In genomic region chr12:30417697-30418231, GRCh38 we compare ENCODE assay signal across 11 cellular contexts.
DNase-seq lines count a peak whose midpoint lies in the region; ATAC-seq and TF ChIP-seq lines count a peak whose summit lies in the region.
"Had no signal": no experiment of that assay in that cellular context is flagged by ENCODE, and none has a peak within 500 bp of the region (broad histone marks: within the 10 kb centered on the region; RNA-seq: fewer than 3 reads in every experiment).

No MANE protein-coding gene starts in this region.

- H3K4me3 ChIP-seq in heart left ventricle (no peak overlapping the region), left ventricle myocardium inferior (no peak overlapping the region), transverse colon (no peak overlapping the region)
- H3K4me3 ChIP-seq: BLaER1 had no signal

- H3K27me3 ChIP-seq in heart left ventricle, result no peaks in the 10 kb centered on the region
- H3K27me3 ChIP-seq in left ventricle myocardium inferior (ENCODE audit: low read depth), result no peaks in the 10 kb centered on the region
- no peaks in the 10 kb centered on the region for H3K27me3 ChIP-seq in transverse colon
- H3K27me3 ChIP-seq: BLaER1 had no signal

- H3K27ac ChIP-seq in heart left ventricle (peak overlapping the region in 2 of 12 donors; percentile 32 to 41), left ventricle myocardium inferior (replicated peaks) (no peak overlapping the region), transverse colon (no peak overlapping the region)
- H3K27ac ChIP-seq: BLaER1 had no signal

- no peak for TF ChIP-seq EP300 in transverse colon (IDR thresholded peaks at IDR 0.05; ENCODE audit: low read depth)

- H3K9me3 ChIP-seq in heart left ventricle (no peaks in the 10 kb centered on the region), left ventricle myocardium inferior (replicated peaks) (no peaks in the 10 kb centered on the region), transverse colon (no peaks in the 10 kb centered on the region)

- WGBS in heart left ventricle, 4 donors, result 70 to 77% (median 73%) methylated on average over 5 of the region's 5 CpGs
- WGBS in transverse colon (ENCODE audit: low coverage in 1 of 2), 2 donors, result 69 to 75% methylated on average over 5 of the region's 5 CpGs

- H3K4me1 ChIP-seq in heart left ventricle, result no peaks in the 10 kb centered on the region
- no peaks in the 10 kb centered on the region for H3K4me1 ChIP-seq in left ventricle myocardium inferior
- H3K4me1 ChIP-seq in transverse colon, result no peaks in the 10 kb centered on the region
- H3K4me1 ChIP-seq: BLaER1 had no signal

- H3K9me3 Mint-ChIP-seq in glutamatergic neuron (ENCODE audit: unreplicated experiment), result peaks cover 1% of the 10 kb centered on the region

- no peak for TF ChIP-seq POLR2A in heart left ventricle (IDR thresholded peaks at IDR 0.05)
- TF ChIP-seq POLR2A in transverse colon (IDR thresholded peaks at IDR 0.05), result no peak

- H3K4me1 Mint-ChIP-seq in glutamatergic neuron (ENCODE audit: low read depth, unreplicated experiment), result peaks cover 3% of the 10 kb centered on the region
- H3K4me1 Mint-ChIP-seq: central memory CD8-positive, alpha-beta T cell had no signal

- peak in 3 of 4 donors; percentile 63 to 95 (median 87) for ATAC-seq in heart left ventricle
- no peak for ATAC-seq in HG03108 (IDR thresholded peaks at IDR 0.05; ENCODE audit: unreplicated experiment)

- no peak for TF ChIP-seq CTCF in heart left ventricle (IDR thresholded peaks at IDR 0.05)
- no peak for TF ChIP-seq CTCF in left ventricle myocardium inferior (IDR thresholded peaks at IDR 0.05; ENCODE audit: borderline replicate concordance)
- no peak for TF ChIP-seq CTCF in glutamatergic neuron (IDR thresholded peaks at IDR 0.05; ENCODE audit: partially characterized antibody, unreplicated experiment)
- no peak for TF ChIP-seq CTCF in transverse colon (IDR thresholded peaks at IDR 0.05)

- intact Hi-C loops in heart left ventricle (cut with DNase I), result no loop called here
- intact Hi-C loops in left ventricle myocardium inferior (cut with micrococcal nuclease), result no loop called here
- intact Hi-C loops in transverse colon (cut with DNase I; ENCODE audit: low total_unique reads), result no loop called here

- no peak overlapping the region for H3K4me3 Mint-ChIP-seq in glutamatergic neuron (ENCODE audit: unreplicated experiment)
- H3K4me3 Mint-ChIP-seq: central memory CD8-positive, alpha-beta T cell had no signal

- in situ Hi-C loops in transverse colon (cut with MboI; ENCODE audit: low pct_ligation_motif_present in 1 of 4, low pct_unique_long_range_greater_than_20kb in 1 of 4, low sequenced_read_pairs in 3 of 4), result no loop called here

- DNase-seq in heart left ventricle (peak in 3 of 5 donors; percentile 5 to 35 (median 21)), left ventricle myocardium inferior (no peak), SW 1271 (lab: John Stamatoyannopoulos, UW) (peak; percentile 90 to 95), glutamatergic neuron (no peak), transverse colon (peak; percentile 8)
- no peak for DNase-seq in NK-92 treated with Interleukin-12 subunit alpha and Interleukin-12 subunit beta, amount 100 ng/mL, for 24 hours (lab: John Stamatoyannopoulos, UW)
- DNase-seq in activated T-cell treated with anti-CD3 and anti-CD28 coated beads, Interleukin-2, amount 50 U/mL, for 48 hours, result no peak
- DNase-seq: T-helper 9 cell had no signal

- peaks cover 2% of the 10 kb centered on the region for H3K36me3 Mint-ChIP-seq in glutamatergic neuron (ENCODE audit: unreplicated experiment)

- no peaks in the 10 kb centered on the region for H3K36me3 ChIP-seq in heart left ventricle
- no peaks in the 10 kb centered on the region for H3K36me3 ChIP-seq in left ventricle myocardium inferior
- H3K36me3 ChIP-seq in transverse colon, result no peaks in the 10 kb centered on the region
- H3K36me3 ChIP-seq: BLaER1 had no signal

- H3K27ac Mint-ChIP-seq in glutamatergic neuron (ENCODE audit: unreplicated experiment), result peak overlapping the region; percentile 60

- peaks cover 5% of the 10 kb centered on the region for H3K27me3 Mint-ChIP-seq in glutamatergic neuron (ENCODE audit: unreplicated experiment)
- H3K27me3 Mint-ChIP-seq: central memory CD8-positive, alpha-beta T cell had no signal

Comparison
In these comparisons a context has a peak if more than half of its experiments do, and no peak if none do; other contexts are left out.
1. DNase-seq: peak in heart left ventricle (3 of 5), SW 1271 (2 of 2) and transverse colon (single experiment); none in left ventricle myocardium inferior (single experiment), glutamatergic neuron (single experiment), NK-92 treated with Interleukin-12 subunit alpha and Interleukin-12 subunit beta, amount 100 ng/mL, for 24 hours (single experiment) and activated T-cell treated with anti-CD3 and anti-CD28 coated beads, Interleukin-2, amount 50 U/mL, for 48 hours (0 of 2).